ENCODE assay signal across 25 cellular contexts in the genomic region with DNA sequence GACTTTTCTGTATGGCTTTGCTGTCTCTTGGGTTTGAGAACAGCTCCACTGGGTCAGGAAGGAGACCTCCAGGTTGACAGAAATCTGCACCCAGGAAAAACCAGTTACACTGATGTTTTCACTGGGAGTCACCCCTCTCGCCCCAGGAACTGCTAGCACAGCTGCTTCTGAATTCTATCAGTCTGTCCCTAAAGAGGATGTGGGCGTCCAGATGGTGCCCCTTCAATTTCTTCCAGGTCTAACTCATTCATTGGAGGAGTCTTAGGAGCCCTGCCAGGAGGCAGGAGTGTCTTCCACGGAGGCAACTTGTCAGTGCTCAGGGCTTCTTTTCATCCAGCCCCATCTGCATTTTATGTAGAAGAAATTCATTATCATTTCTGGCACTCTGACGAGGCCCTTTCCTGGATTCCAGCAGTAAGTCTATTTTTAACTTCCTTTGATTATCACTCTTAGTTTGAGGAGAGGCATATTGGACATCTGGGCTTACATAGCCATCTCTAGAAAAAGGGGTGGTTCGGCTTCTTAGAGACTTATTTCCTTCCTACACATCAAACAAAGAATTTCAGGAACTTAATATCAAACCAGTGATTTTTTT.
"Had no signal": no experiment of that assay in that cellular context is flagged by ENCODE, and none has a peak within 500 bp of the region (broad histone marks: within the 10 kb centered on the region; RNA-seq: fewer than 3 reads in every experiment).

No MANE protein-coding gene starts in this region.

- H3K9me3 ChIP-seq: gastrocnemius medialis, left lung, neutrophil, pancreas, suprapubic skin, transverse colon had no signal

- H3K4me1 ChIP-seq: gastrocnemius medialis, left lung, pancreas, suprapubic skin, transverse colon had no signal

- H3K9me3 Mint-ChIP-seq: effector memory CD8-positive, alpha-beta T cell; stimulated activated naive CD8-positive, alpha-beta T cell treated with anti-CD3 and anti-CD28 coated beads, Interleukin-15, amount 100 ng/mL, for 72 hours had no signal

- H3K27me3 Mint-ChIP-seq: effector memory CD8-positive, alpha-beta T cell; stimulated activated naive CD8-positive, alpha-beta T cell treated with anti-CD3 and anti-CD28 coated beads, Interleukin-15, amount 100 ng/mL, for 72 hours had no signal

- H3K4me3 ChIP-seq: gastrocnemius medialis, left lung, pancreas, smooth muscle cell, suprapubic skin, transverse colon had no signal

- H3K27ac ChIP-seq: gastrocnemius medialis, left lung, neutrophil, pancreas, suprapubic skin, transverse colon had no signal

- H3K4me2 ChIP-seq: smooth muscle cell had no signal

- H3K36me3 Mint-ChIP-seq: naive thymus-derived CD8-positive, alpha-beta T cell had no signal

- H3K4me1 Mint-ChIP-seq: naive thymus-derived CD8-positive, alpha-beta T cell; stimulated activated naive CD8-positive, alpha-beta T cell treated with anti-CD3 and anti-CD28 coated beads, Interleukin-15, amount 100 ng/mL, for 72 hours had no signal

- DNase-seq: cerebellar nuclear complex; cortex of kidney; effector memory CD8-positive, alpha-beta T cell; erythroblast; foreskin fibroblast; gastrocnemius medialis; kidney; left lung; mesenchymal stem cell; midbrain; naive thymus-derived CD8-positive, alpha-beta T cell; nephron progenitor cell; pancreas; stimulated activated CD4-positive, alpha-beta T cell treated with anti-CD3 and anti-CD28 coated beads, Interleukin-12 subunit alpha, Interleukin-12 subunit beta, amount 100 ng/mL, for 4 hours; stimulated activated CD4-positive, alpha-beta T cell treated with anti-CD3 and anti-CD28 coated beads, Interleukin-1b, Interleukin-23, amount 100 ng/mL, for 48 hours; stimulated activated CD4-positive, alpha-beta T cell treated with anti-CD3 and anti-CD28 coated beads, Interleukin-4, amount 100 ng/mL, for 1 hour; stimulated activated CD8-positive, alpha-beta memory T cell treated with anti-CD3 and anti-CD28 coated beads, Interleukin-4, amount 100 ng/mL, for 48 hours; stimulated activated naive CD4-positive, alpha-beta T cell; stimulated activated naive CD8-positive, alpha-beta T cell treated with anti-CD3 and anti-CD28 coated beads, Interleukin-15, amount 100 ng/mL, for 72 hours; transverse colon had no signal

- H3K27me3 ChIP-seq: gastrocnemius medialis, left lung, neutrophil, pancreas, suprapubic skin, transverse colon had no signal

- ATAC-seq: effector memory CD8-positive, alpha-beta T cell; gastrocnemius medialis; left lung; naive thymus-derived CD8-positive, alpha-beta T cell; pancreas; sciatic nerve; stimulated activated naive CD8-positive, alpha-beta T cell treated with anti-CD3 and anti-CD28 coated beads, Interleukin-15, amount 100 ng/mL, for 72 hours had no signal

- H3K27ac Mint-ChIP-seq: effector memory CD8-positive, alpha-beta T cell; naive thymus-derived CD8-positive, alpha-beta T cell; nephron progenitor cell; progenitor cell of endocrine pancreas; stimulated activated naive CD8-positive, alpha-beta T cell treated with anti-CD3 and anti-CD28 coated beads, Interleukin-15, amount 100 ng/mL, for 72 hours had no signal

- H3K4me3 Mint-ChIP-seq: effector memory CD8-positive, alpha-beta T cell; naive thymus-derived CD8-positive, alpha-beta T cell; nephron progenitor cell; stimulated activated naive CD8-positive, alpha-beta T cell treated with anti-CD3 and anti-CD28 coated beads, Interleukin-15, amount 100 ng/mL, for 72 hours had no signal

- H3K36me3 ChIP-seq: gastrocnemius medialis, left lung, neutrophil, pancreas, suprapubic skin, transverse colon had no signal
